ENCODE assay signal across 8 cellular contexts in the genomic region with DNA sequence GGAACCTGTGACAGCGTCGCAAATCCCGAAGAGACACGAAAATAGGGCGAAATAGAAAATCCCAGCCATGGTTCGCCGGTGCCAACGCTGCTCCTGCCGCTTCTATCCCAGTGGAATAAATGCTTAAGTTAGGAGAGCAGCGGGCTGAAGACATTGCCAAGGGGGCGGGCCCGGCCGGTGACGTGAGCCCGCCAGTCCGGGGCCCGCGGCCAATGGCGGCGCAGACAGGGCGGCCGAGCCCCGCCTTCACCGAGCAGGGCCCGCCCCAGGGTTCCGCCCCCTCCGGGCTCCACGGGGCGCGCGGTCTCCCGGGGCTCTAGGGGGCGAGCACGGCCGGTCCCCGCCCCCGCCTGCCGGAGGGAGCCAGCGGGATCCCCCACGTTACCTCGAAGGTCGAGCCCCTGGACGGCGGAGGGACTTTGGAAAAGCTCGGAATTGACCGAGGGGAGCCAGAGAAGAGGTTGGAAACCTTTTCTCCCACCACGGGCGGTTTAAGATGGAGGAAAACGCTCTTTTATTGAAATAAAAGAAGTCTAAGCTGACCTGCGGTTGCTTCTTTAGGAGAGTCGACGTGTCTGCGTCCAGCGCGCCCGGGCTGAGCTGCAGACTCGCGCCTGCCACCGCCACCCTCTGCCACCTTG. TPM values are rescaled to one million over a fixed set of nuclear protein-coding genes. Genes with fewer than 3 reads are reported as not detected.
DNase-seq lines count a peak whose midpoint lies in the region; ATAC-seq and TF ChIP-seq lines count a peak whose summit lies in the region.

Gene EPHA4, minus strand, starts transcription at position 125 of the 641 bp plus-strand sequence. Its CDS starts 56 bp downstream, at position 69.

- H3K9ac ChIP-seq in iPS-18a (ENCODE audit: low read length): peak within 1 kb of the TSS; percentile 48

- TF ChIP-seq POLR2A in breast epithelium (IDR thresholded peaks at IDR 0.05): no peak

- H3K4me3 ChIP-seq in breast epithelium (peak within 1 kb of the TSS; percentile 56 to 79 (median 74)), iPS-18a (ENCODE audit: low read length) (peak within 1 kb of the TSS; percentile 84), skeletal muscle cell (ENCODE audit: low read depth, low read length) (peak within 1 kb of the TSS; percentile 85)

- peaks cover 0 to 5% of the 10 kb centered on the region in 2 donors for H3K27me3 ChIP-seq in breast epithelium
- peaks cover 57% of the 10 kb centered on the region for H3K27me3 ChIP-seq in iPS-18a (ENCODE audit: control insufficient read depth, insufficient read depth, low read length)

- H3K36me3 ChIP-seq in breast epithelium (no peaks in the 10 kb centered on the region), iPS-18a (ENCODE audit: control insufficient read depth, low read depth, low read length) (no peaks in the 10 kb centered on the region)

- H3K4me1 ChIP-seq in breast epithelium: no peaks in the 10 kb centered on the region
- H3K4me1 ChIP-seq in iPS-18a (ENCODE audit: control insufficient read depth, low read depth, low read length): peaks cover 41% of the 10 kb centered on the region

- intact Hi-C loops in breast epithelium (cut with DNase I; ENCODE audit: low total_unique reads): loop anchor here (10.0 kb wide), 1 partner anchor 887 kb away; no protein-coding TSS in a partner anchor

- peak; percentile 33; the same call in 1 of the 2 replicates for TF ChIP-seq CTCF in VCaP (conservative IDR thresholded peaks at IDR 0.05)
- TF ChIP-seq CTCF in breast epithelium (IDR thresholded peaks at IDR 0.05): no peak

- no peaks in the 10 kb centered on the region for H3K9me3 ChIP-seq in breast epithelium
- H3K9me3 ChIP-seq in iPS-18a (ENCODE audit: control insufficient read depth, low read depth, low read length): no peaks in the 10 kb centered on the region

- peak; percentile 87 to 88 for DNase-seq in NCI-H2081 (lab: John Stamatoyannopoulos, UW)
- DNase-seq in breast epithelium (ENCODE audit: low spot score in 2 of 2): peak; percentile 82 to 87
- peak; percentile 52 for DNase-seq in skeletal muscle cell (ENCODE audit: low read depth)
- no peak for DNase-seq in NOMO-1 treated with dmso at 0.1 percent for 144 hours (lab: John Stamatoyannopoulos, UW; ENCODE audit: unreplicated experiment)

- H3K27ac ChIP-seq in VCaP (peak within 1 kb of the TSS; percentile 84), breast epithelium (peak within 1 kb of the TSS; percentile 76 to 89), iPS-18a (ENCODE audit: low read length) (no peak within 1 kb of the TSS)

- ATAC-seq in GM18498 (IDR thresholded peaks at IDR 0.05; ENCODE audit: unreplicated experiment) (peak; percentile 95), HG02852 (IDR thresholded peaks at IDR 0.05; ENCODE audit: unreplicated experiment) (peak; percentile 86)

RNA-seq across cellular contexts. Expression of gene EPHA4, which starts in this region (rescaled TPM):
- 10 to 100 TPM; 12.8 to 44.2 (median 18.6) TPM for total RNA-seq in breast epithelium
